Comparison of ENCODE assay signal across 11 cellular contexts in genomic region chr7:64853679-64854078, GRCh38.
"Had no signal": no experiment of that assay in that cellular context is flagged by ENCODE, and none has a peak within 500 bp of the region (broad histone marks: within the 10 kb centered on the region; RNA-seq: fewer than 3 reads in every experiment).

No MANE protein-coding gene starts in this region.

- H3K27ac ChIP-seq: GM23248 had no signal

- H2AFZ ChIP-seq: GM23248, GM23338 had no signal

- H3K4me3 ChIP-seq: GM23248, GM23338, HAP-1 had no signal

- FAIRE-seq: H1, H54 had no signal

- H3K4me2 ChIP-seq: GM23338 had no signal

- DNase-seq: GM23248, GOT3, H7, H9, HCEC 1CT, HFFc6 had no signal

- H3K36me3 ChIP-seq: HAP-1 had no signal

- H3K9me3 ChIP-seq: HAP-1 had no signal

- ATAC-seq: GM23338, HCT116 had no signal

- H3K9ac ChIP-seq: GM23248 had no signal
